Comparison of ENCODE assay signal across 25 cellular contexts in the genomic region with DNA sequence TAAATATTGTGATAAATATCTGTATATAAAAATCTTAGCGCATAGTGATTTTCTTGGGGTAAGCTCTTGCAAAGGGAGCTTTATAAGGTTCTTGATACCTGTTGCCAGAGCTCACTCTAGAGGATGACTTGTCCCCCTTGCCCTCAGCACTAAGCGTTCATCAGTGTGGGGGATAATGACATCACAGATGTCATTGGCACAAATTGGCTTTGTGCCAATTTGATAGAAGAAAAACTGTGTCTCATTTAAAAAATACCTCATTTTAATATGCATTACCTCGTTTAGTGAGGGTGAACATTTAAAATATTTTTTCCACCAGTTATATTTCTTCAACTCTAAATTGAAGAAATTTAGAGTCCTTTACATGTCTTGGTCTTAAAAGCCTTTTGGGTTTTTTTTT. TPM values are rescaled to one million over a fixed set of nuclear protein-coding genes. Genes with fewer than 3 reads are reported as not detected.
DNase-seq lines count a peak whose midpoint lies in the region; ATAC-seq, FAIRE-seq and TF ChIP-seq lines count a peak whose summit lies in the region.
"Had no signal": no experiment of that assay in that cellular context is flagged by ENCODE, and none has a peak within 500 bp of the region (broad histone marks: within the 10 kb centered on the region; RNA-seq: fewer than 3 reads in every experiment).

No MANE protein-coding gene starts in this region.

- DNase-seq in SK-N-SH (peak; percentile 64), K562 (ENCODE audit: extremely low read depth in 1 of 4, low spot score in 3 of 4) (no peak), spleen (no peak), GM10248 (ENCODE audit: extremely low spot score) (no peak), NCI-H2227 treated with DMSO at 0.1 percent for 48 hours (lab: John Stamatoyannopoulos, UW) (no peak)
- DNase-seq: activated CD4-positive, alpha-beta T cell treated with anti-CD3 and anti-CD28 coated beads for 4 hours; activated naive CD4-positive, alpha-beta T cell treated with anti-CD3 and anti-CD28 coated beads for 36 hours; AML-193; CD4-positive, alpha-beta T cell; central memory CD4-positive, alpha-beta T cell; cortex of kidney; KBM-7; NCI-H1092; NCI-H187; SIG-M5; stimulated activated naive CD4-positive, alpha-beta T cell; SW 1271; T1000 had no signal

- TF ChIP-seq EP300 in SK-N-SH (IDR thresholded peaks at IDR 0.05; ENCODE audit: borderline replicate concordance in 1 of 2, low read depth in 1 of 2, low read length in 1 of 2): no peak
- no peak for TF ChIP-seq EP300 in Ishikawa (IDR thresholded peaks at IDR 0.05; ENCODE audit: borderline replicate concordance)
- no peak for TF ChIP-seq EP300 in K562 (IDR thresholded peaks at IDR 0.05; ENCODE audit: low read length)

- TF ChIP-seq CTCF in SK-N-SH (IDR thresholded peaks at IDR 0.05) (no peak), K562 (IDR thresholded peaks at IDR 0.05 in 2 of 3, conservative IDR thresholded peaks at IDR 0.05 in 1 of 3; ENCODE audit: insufficient read depth in 2 of 3, low read depth in 1 of 3, low read length in 3 of 3) (no peak), spleen (IDR thresholded peaks at IDR 0.05 in 8 of 11, conservative IDR thresholded peaks at IDR 0.05 in 3 of 11) (no peak), GM10248 (IDR thresholded peaks at IDR 0.05; ENCODE audit: control extremely low read depth, extremely low read depth, low read depth, missing control alignments) (no peak)

- POLR2A ChIA-PET in SK-N-SH (lab: Yijun Ruan, JAX) (no interaction called here), K562 (lab: Yijun Ruan, JAX) (interaction anchor here (0.8 kb wide), 2 partner anchors 17 to 106 kb away, joined by 3 to 4 read pairs; no protein-coding TSS in a partner anchor), GM10248 (lab: Yijun Ruan, JAX) (no interaction called here)

- in situ Hi-C loops in K562 (cut with MboI): no loop called here

- H3K9me3 ChIP-seq in SK-N-SH: no peaks in the 10 kb centered on the region
- H3K9me3 ChIP-seq in K562 (replicated peaks; ENCODE audit: control insufficient read depth, insufficient read depth, low read depth, low read length): no peaks in the 10 kb centered on the region
- no peaks in the 10 kb centered on the region for H3K9me3 ChIP-seq in spleen

- H2AFZ ChIP-seq in SK-N-SH (ENCODE audit: low read depth) (no peak overlapping the region), K562 (ENCODE audit: low read depth, low read length) (no peak overlapping the region)

- H3F3A ChIP-seq in SK-N-SH (replicated peaks; ENCODE audit: insufficient read depth): peaks cover 3% of the 10 kb centered on the region

- H3K36me3 ChIP-seq in SK-N-SH (replicated peaks in 1 of 2; ENCODE audit: control insufficient read depth in 1 of 2, insufficient read depth in 2 of 2, low read length in 1 of 2) (peaks cover 20 to 65% of the 10 kb centered on the region in 2 experiments), K562 (ENCODE audit: control insufficient read depth, insufficient read depth, low read length) (peaks cover 77% of the 10 kb centered on the region; the same call in 2 of the 3 replicates), spleen (peaks cover 2 to 92% (median 44%) of the 10 kb centered on the region in 6 donors)

- H3K27ac ChIP-seq in SK-N-SH (ENCODE audit: low read depth in 2 of 2, low read length in 1 of 2) (no peak overlapping the region), K562 (ENCODE audit: extremely low read depth, low read depth, low read length) (no peak overlapping the region), spleen (peak overlapping the region in 6 of 8 donors; percentile 88 to 97 (median 92))
- H3K27ac ChIP-seq: VCaP had no signal

- H3K4me2 ChIP-seq in SK-N-SH (no peak overlapping the region), K562 (ENCODE audit: insufficient read depth, low read length) (no peak overlapping the region)

- no peak overlapping the region for H3K9ac ChIP-seq in SK-N-SH
- H3K9ac ChIP-seq in K562 (ENCODE audit: insufficient read depth in 1 of 2, low read depth in 2 of 2, low read length in 2 of 2): no peak overlapping the region

- peaks cover under 1% of the 10 kb centered on the region for H3K9me1 ChIP-seq in K562 (ENCODE audit: control insufficient read depth, insufficient read depth, low read length)

- TF ChIP-seq POLR2A in K562 (conservative IDR thresholded peaks at IDR 0.05) (no peak), spleen (IDR thresholded peaks at IDR 0.05) (no peak)

- no peaks in the 10 kb centered on the region for H3K9me2 ChIP-seq in SK-N-SH

- intact Hi-C loops in K562 (cut with micrococcal nuclease) (no loop called here), spleen (cut with DNase I; ENCODE audit: low total_unique reads) (loop anchor here (5.0 kb wide), 2 partner anchors 56 to 126 kb away; partner anchors contain the start of gene SOCS3)

- H3K27me3 ChIP-seq in SK-N-SH (ENCODE audit: insufficient read depth) (no peaks in the 10 kb centered on the region), K562 (ENCODE audit: control insufficient read depth in 2 of 2, insufficient read depth in 2 of 2, low read length in 2 of 2) (no peaks in the 10 kb centered on the region), spleen (replicated peaks in 1 of 7) (no peaks in the 10 kb centered on the region)

- WGBS in SK-N-SH (ENCODE audit: low lambda C conversion rate): 80% methylated on average over 3 of the region's 3 CpGs
- WGBS in K562 (ENCODE audit: insufficient coverage, low coverage, missing lambda C conversion rate): 56% methylated on average over 3 of the region's 3 CpGs
- WGBS in spleen, 5 donors: 77 to 83% (median 81%) methylated on average over 3 of the region's 3 CpGs

- H3K4me3 ChIP-seq in SK-N-SH (ENCODE audit: low read depth in 2 of 2, low read length in 1 of 2) (no peak overlapping the region), K562 (no peak overlapping the region), spleen (no peak overlapping the region)

- H3K4me1 ChIP-seq in SK-N-SH (ENCODE audit: control insufficient read depth in 1 of 2, insufficient read depth in 2 of 2, low read depth in 1 of 2, low read length in 1 of 2) (no peaks in the 10 kb centered on the region; a peak in 1 of 4 replicates), K562 (replicated peaks in 1 of 2; ENCODE audit: control insufficient read depth in 2 of 2, insufficient read depth in 2 of 2, low read length in 2 of 2) (peaks cover 14 to 32% of the 10 kb centered on the region in 2 experiments), spleen (peaks cover 42 to 99% (median 80%) of the 10 kb centered on the region in 6 donors)

- CTCF ChIA-PET in SK-N-SH (lab: Yijun Ruan, JAX): interaction anchor here (1.0 to 12.2 kb wide), 6 partner anchors 14 to 168 kb away, joined by 3 to 327 read pairs (median 6); partner anchors contain the start of gene SOCS3
- CTCF ChIA-PET in K562 (lab: Yijun Ruan, JAX; ENCODE audit: low intra/inter-chr PET ratio): interaction anchor here (0.9 kb wide), 1 partner anchor 399 kb away, joined by 3 read pairs; no protein-coding TSS in a partner anchor
- CTCF ChIA-PET in GM10248 (lab: Yijun Ruan, JAX): interaction anchor here (1.7 to 8.6 kb wide), 3 partner anchors 56 to 168 kb away, joined by 8 to 108 read pairs (median 71); partner anchors contain the start of gene SOCS3

- no peak for FAIRE-seq in K562 (lab: Jason Lieb, UNC)
- FAIRE-seq: GM18507, islet of Langerhans, RCC 7860 had no signal

- H3K79me2 ChIP-seq in SK-N-SH (ENCODE audit: insufficient read depth) (peaks cover 20% of the 10 kb centered on the region; the same call in 1 of the 2 replicates), K562 (ENCODE audit: control insufficient read depth, insufficient read depth, low read length) (0 out of 3 replicates have a peak, but pooled peaks cover 4% of the 10 kb centered on the region)

- H4K20me1 ChIP-seq in SK-N-SH (ENCODE audit: insufficient read depth) (peaks cover 23% of the 10 kb centered on the region), K562 (replicated peaks; ENCODE audit: control insufficient read depth, insufficient read depth, low read length) (peaks cover under 1% of the 10 kb centered on the region; the same call in 1 of the 2 replicates)

- TF ChIP-seq RAD21 in SK-N-SH (IDR thresholded peaks at IDR 0.05; ENCODE audit: low read length): no peak
- TF ChIP-seq RAD21 in Ishikawa (IDR thresholded peaks at IDR 0.05; ENCODE audit: low read depth): no peak
- TF ChIP-seq RAD21 in K562 (CRISPR knock-in tag; conservative IDR thresholded peaks at IDR 0.05 in 1 of 2, IDR thresholded peaks at IDR 0.05 in 1 of 2): no peak

- BruUV-seq in K562 (replicated peaks; lab: Mats Ljungman, UMichigan): no TSS peak

- ATAC-seq in SK-N-SH treated with all-trans-retinoic acid at 6 μM for 48 hours (no peak), K562 (no peak)
- ATAC-seq: left lobe of liver had no signal

RNA-seq across cellular contexts. Expression of gene PGS1, which starts 40.2 kb away (rescaled TPM):
- polyA plus RNA-seq in SK-N-SH (2012; rRNA removed) (88.4 and 106 TPM in 2 replicates), K562 (2011; rRNA removed) (39.4 and 43.6 TPM in 2 replicates), K562 (2014; fragmentation: Illumina TruSeq; extraction: Trizol) (22.3 and 27.0 TPM in 2 replicates), K562 (2014; fragmentation: Nextera tagmentation; extraction: Ambion mirVana) (1 to 10 TPM; 1.3 to 1.8 TPM), K562 (2014; rRNA removed) (29.7 and 36.0 TPM in 2 replicates), spleen (10 to 100 TPM; 20.0 to 34.7 (median 20.5) TPM)
- 35.9 and 56.9 TPM in 2 replicates for polyA plus RNA-seq in SK-N-SH (2012; cell fraction: cytosol; rRNA removed)
- polyA plus RNA-seq in SK-N-SH (2012; cell fraction: nucleus; rRNA removed): 264 and 311 TPM in 2 replicates
- total RNA-seq in K562 (2011; cell fraction: chromatin; rRNA removed; ENCODE audit: low replicate concordance): 72.8 and 169 TPM in 2 replicates
- 88.1 and 96.7 TPM in 2 replicates for total RNA-seq in K562 (2011; cell fraction: nucleolus; rRNA removed)
- total RNA-seq in K562 (2011; cell fraction: nucleoplasm; rRNA removed): 70.5 and 71.8 TPM in 2 replicates
- total RNA-seq in K562 (2014; rRNA removed) (24.0 and 33.4 TPM in 2 replicates), K562 (2014; rRNA removed; fragmentation: Illumina TruSeq; extraction: Trizol) (10.7 and 14.0 TPM in 2 replicates), K562 (2015; rRNA removed; fragmentation: Illumina TruSeq; extraction: Trizol) (16.9 and 20.3 TPM in 2 replicates), K562 (2021) (33.5 and 38.4 TPM in 2 replicates), spleen (100 to 1,000 TPM in 6 of 7 donors, 10 to 100 TPM in 1; 60.1 to 217 (median 112) TPM)
- 36.4 and 45.7 TPM in 2 replicates for polyA plus RNA-seq in K562 (2011; cell fraction: cytosol; rRNA removed)
- 113 and 149 TPM in 2 replicates for polyA plus RNA-seq in K562 (2011; cell fraction: nucleus; rRNA removed)
- polyA plus RNA-seq in K562 (2012): 24.6 and 37.9 TPM in 2 replicates
- 23.3 and 26.9 TPM in 2 replicates for polyA minus RNA-seq in K562 (2011; rRNA and poly(A)+ RNA removed)
- 30.8 and 30.9 TPM in 2 replicates for polyA minus RNA-seq in K562 (2011; cell fraction: cytosol; rRNA and poly(A)+ RNA removed)
- polyA minus RNA-seq in K562 (2011; cell fraction: nucleus; rRNA and poly(A)+ RNA removed): 40.8 and 57.1 TPM in 2 replicates

RNA-seq across cellular contexts. Expression of gene SOCS3, which starts 58.8 kb away (rescaled TPM):
- polyA plus RNA-seq in SK-N-SH (2012; rRNA removed) (24.9 and 26.1 TPM in 2 replicates), K562 (2011; rRNA removed) (12.7 and 17.9 TPM in 2 replicates), K562 (2014; fragmentation: Illumina TruSeq; extraction: Trizol) (12.5 and 19.4 TPM in 2 replicates), K562 (2014; fragmentation: Nextera tagmentation; extraction: Ambion mirVana) (under 1 TPM; 0.56 to 0.92 TPM), K562 (2014; rRNA removed) (17.5 and 21.9 TPM in 2 replicates), spleen (10 to 100 TPM; 10.7 to 22.2 (median 12.2) TPM)
- 16.5 and 23.9 TPM in 2 replicates for polyA plus RNA-seq in SK-N-SH (2012; cell fraction: cytosol; rRNA removed)
- 51.0 and 55.2 TPM in 2 replicates for polyA plus RNA-seq in SK-N-SH (2012; cell fraction: nucleus; rRNA removed)
- 20.8 and 58.5 TPM in 2 replicates for total RNA-seq in K562 (2011; cell fraction: chromatin; rRNA removed; ENCODE audit: low replicate concordance)
- 62.9 and 64.2 TPM in 2 replicates for total RNA-seq in K562 (2011; cell fraction: nucleolus; rRNA removed)
- 32.2 and 39.5 TPM in 2 replicates for total RNA-seq in K562 (2011; cell fraction: nucleoplasm; rRNA removed)
- total RNA-seq in K562 (2014; rRNA removed) (37.3 and 38.9 TPM in 2 replicates), K562 (2014; rRNA removed; fragmentation: Illumina TruSeq; extraction: Trizol) (13.7 and 14.4 TPM in 2 replicates), K562 (2015; rRNA removed; fragmentation: Illumina TruSeq; extraction: Trizol) (10.9 and 12.3 TPM in 2 replicates), K562 (2021) (30.7 and 36.8 TPM in 2 replicates), spleen (100 to 1,000 TPM in 4 of 7 donors, 10 to 100 TPM in 3; 21.4 to 164 (median 103) TPM)
- 12.3 and 31.5 TPM in 2 replicates for polyA plus RNA-seq in K562 (2011; cell fraction: cytosol; rRNA removed)
- 26.9 and 59.7 TPM in 2 replicates for polyA plus RNA-seq in K562 (2011; cell fraction: nucleus; rRNA removed)
- polyA plus RNA-seq in K562 (2012): 8.8 and 9.6 TPM in 2 replicates
- polyA minus RNA-seq in K562 (2011; rRNA and poly(A)+ RNA removed): 12.4 and 23.2 TPM in 2 replicates
- polyA minus RNA-seq in K562 (2011; cell fraction: cytosol; rRNA and poly(A)+ RNA removed): 22.2 and 30.9 TPM in 2 replicates
- 23.3 and 27.7 TPM in 2 replicates for polyA minus RNA-seq in K562 (2011; cell fraction: nucleus; rRNA and poly(A)+ RNA removed)

Comparison
In these comparisons a context has a peak if more than half of its experiments do, and no peak if none do; other contexts are left out.
1. H3K27ac ChIP-seq: peak in spleen (6 of 8); none in SK-N-SH (0 of 2) and K562 (single experiment).
2. Of the 27 proteins assayed by ChIP-seq in both K562 and SK-N-SH: peak only in K562: none; only in SK-N-SH: none; in both: NFIC; in neither: 26.